ENCODE assay signal across 37 cellular contexts in the genomic region with DNA sequence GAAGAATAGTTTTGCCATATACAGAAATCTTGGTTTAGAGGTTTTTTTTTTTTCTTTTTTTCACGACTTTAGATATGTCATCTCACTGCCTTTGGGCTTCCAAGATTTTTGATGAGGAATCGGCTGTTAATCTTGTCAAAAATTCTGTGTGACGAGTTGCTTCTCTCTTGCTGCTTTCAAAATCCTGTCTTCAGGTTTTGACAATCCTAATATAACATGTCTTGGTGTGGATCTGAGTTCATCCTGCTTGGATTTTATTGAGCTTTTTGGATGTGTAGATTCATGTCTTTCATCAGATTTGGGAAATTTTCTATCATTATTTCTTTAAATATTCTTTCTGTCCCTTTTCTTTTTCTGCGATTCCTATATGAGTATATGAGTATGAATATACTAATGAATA.
"Had no signal": no experiment of that assay in that cellular context is flagged by ENCODE, and none has a peak within 500 bp of the region (broad histone marks: within the 10 kb centered on the region; RNA-seq: fewer than 3 reads in every experiment).

No MANE protein-coding gene starts in this region.

- ATAC-seq: activated CD8-positive, alpha-beta T cell treated with anti-CD3 and anti-CD28 coated beads for 36 hours; activated naive CD4-positive, alpha-beta T cell treated with anti-CD3 and anti-CD28 coated beads, Interleukin-2, amount 50 U/mL, for 72 hours; activated T-cell treated with anti-CD3 and anti-CD28 coated beads, Interleukin-2, amount 50 U/mL, for 4 hours; activated T-cell treated with anti-CD3 and anti-CD28 coated beads, Interleukin-2, amount 50 U/mL, for 72 hours; activated T-helper 17 cell treated with anti-CD3 and anti-CD28 coated beads, Interleukin-2, amount 50 U/mL, for 72 hours had no signal

- H3K4me1 Mint-ChIP-seq: activated B cell treated with CpG ODN at 0.5 μM for 24 hours; brain; central memory CD8-positive, alpha-beta T cell had no signal

- H3K4me3 Mint-ChIP-seq: activated B cell treated with CpG ODN at 0.5 μM for 24 hours; activated CD4-positive, alpha-beta memory T cell treated with anti-CD3 and anti-CD28 coated beads for 36 hours; activated CD8-positive, alpha-beta T cell treated with anti-CD3 and anti-CD28 coated beads for 36 hours; activated naive CD4-positive, alpha-beta T cell treated with anti-CD3 and anti-CD28 coated beads for 36 hours; activated naive CD8-positive, alpha-beta T cell treated with anti-CD3 and anti-CD28 coated beads for 36 hours; activated T-cell treated with anti-CD3 and anti-CD28 coated beads, Interleukin-2, amount 50 U/mL, for 4 hours; activated T-cell treated with anti-CD3 and anti-CD28 coated beads, Interleukin-2, amount 50 U/mL, for 72 hours; activated T-helper 1 cell treated with anti-CD3 and anti-CD28 coated beads, Interleukin-12 subunit alpha, Interleukin-12 subunit beta, Interleukin-2, Interleukin-4 antibody, amounts not matched to agents 30 ng/mL and 10 ng/mL and 1 ng/mL, durations not matched to agents 14 hours and 24 hours and 36 hours; activated T-helper 17 cell treated with anti-CD3 and anti-CD28 coated beads, Interleukin-2, amount 50 U/mL, for 72 hours; brain; central memory CD8-positive, alpha-beta T cell; T-helper 1 cell treated with Interleukin-12 subunit alpha and Interleukin-12 subunit beta and Interleukin-4 antibody, amounts not matched to agents 30 μg/mL and 1 μg/mL, for 36 hours; T-helper 2 cell treated with Interferon-gamma antibody and Interleukin-4, amounts not matched to agents 5 μg/mL and 100 μg/mL, for 36 hours had no signal

- H3K4me3 ChIP-seq: ascending aorta, cardiac muscle cell had no signal

- H3K27me3 Mint-ChIP-seq: activated B cell treated with CpG ODN at 0.5 μM for 24 hours; activated CD4-positive, alpha-beta memory T cell treated with anti-CD3 and anti-CD28 coated beads for 36 hours; activated CD8-positive, alpha-beta T cell treated with anti-CD3 and anti-CD28 coated beads for 36 hours; activated naive CD8-positive, alpha-beta T cell treated with anti-CD3 and anti-CD28 coated beads for 36 hours; activated T-helper 17 cell treated with anti-CD3 and anti-CD28 coated beads, Interleukin-2, amount 50 U/mL, for 72 hours; brain; central memory CD8-positive, alpha-beta T cell had no signal

- H3K36me3 ChIP-seq: cardiac muscle cell had no signal

- H3K27ac Mint-ChIP-seq: activated B cell treated with CpG ODN at 0.5 μM for 24 hours; activated CD4-positive, alpha-beta memory T cell treated with anti-CD3 and anti-CD28 coated beads for 36 hours; activated CD8-positive, alpha-beta T cell treated with anti-CD3 and anti-CD28 coated beads for 36 hours; activated naive CD4-positive, alpha-beta T cell treated with anti-CD3 and anti-CD28 coated beads for 36 hours; activated naive CD4-positive, alpha-beta T cell treated with anti-CD3 and anti-CD28 coated beads, Interleukin-2, amount 50 U/mL, for 72 hours; activated naive CD8-positive, alpha-beta T cell treated with anti-CD3 and anti-CD28 coated beads for 36 hours; activated T-helper 1 cell treated with anti-CD3 and anti-CD28 coated beads, Interleukin-12 subunit alpha, Interleukin-12 subunit beta, Interleukin-2, Interleukin-4 antibody, amounts not matched to agents 30 ng/mL and 10 ng/mL and 1 ng/mL, durations not matched to agents 14 hours and 24 hours and 36 hours; activated T-helper 17 cell treated with anti-CD3 and anti-CD28 coated beads, Interleukin-2, amount 50 U/mL, for 72 hours; brain; T-helper 1 cell treated with Interleukin-12 subunit alpha and Interleukin-12 subunit beta and Interleukin-4 antibody, amounts not matched to agents 30 μg/mL and 1 μg/mL, for 36 hours; T-helper 2 cell treated with Interferon-gamma antibody and Interleukin-4, amounts not matched to agents 5 μg/mL and 100 μg/mL, for 36 hours had no signal

- DNase-seq: activated B cell treated with CpG ODN at 0.5 μM for 24 hours; activated CD4-positive, alpha-beta memory T cell treated with anti-CD3 and anti-CD28 coated beads for 36 hours; activated CD4-positive, alpha-beta T cell treated with anti-CD3 and anti-CD28 coated beads for 4 hours; activated CD4-positive, alpha-beta T cell treated with anti-CD3 and anti-CD28 coated beads, Interleukin-2, amount 50 U/mL, for 1 hour; activated CD4-positive, alpha-beta T cell treated with anti-CD3 and anti-CD28 coated beads, Interleukin-2, amount 50 U/mL, for 4 hours; activated CD4-positive, CD25-positive, alpha-beta regulatory T cell treated with anti-CD3 and anti-CD28 coated beads, Interleukin-2, amount 50 U/mL, for 72 hours; activated CD8-positive, alpha-beta memory T cell treated with anti-CD3 and anti-CD28 coated beads, Interleukin-2, amount 50 U/mL, for 4 hours; activated CD8-positive, alpha-beta T cell treated with anti-CD3 and anti-CD28 coated beads for 36 hours; activated effector memory CD4-positive, alpha-beta T cell treated with anti-CD3 and anti-CD28 coated beads, Interleukin-2, amount 50 U/mL, for 16 hours; activated gamma-delta T cell treated with Interleukin-2 at 50 U/mL for 16 hours; activated naive CD4-positive, alpha-beta T cell; activated naive CD4-positive, alpha-beta T cell treated with anti-CD3 and anti-CD28 coated beads for 36 hours; activated naive CD4-positive, alpha-beta T cell treated with anti-CD3 and anti-CD28 coated beads, Interleukin-2, amount 50 U/mL, for 16 hours; activated naive CD8-positive, alpha-beta T cell treated with anti-CD3 and anti-CD28 coated beads for 36 hours; activated T-cell treated with anti-CD3 and anti-CD28 coated beads for 4 hours; activated T-cell treated with anti-CD3 and anti-CD28 coated beads, Interleukin-2, amount 50 U/mL, for 1 hour; activated T-cell treated with anti-CD3 and anti-CD28 coated beads, Interleukin-2, amount 50 U/mL, for 4 hours; activated T-cell treated with anti-CD3 and anti-CD28 coated beads, Interleukin-2, amount 50 U/mL, for 72 hours; amygdala; anterior cingulate cortex; caudate nucleus; cerebellar nuclear complex; T-helper 1 cell; T-helper 2 cell; T-helper 9 cell; WERI-Rb-1 had no signal

- FAIRE-seq: bronchial epithelial cell, TTC549 had no signal

- H3K27me3 ChIP-seq: ascending aorta, cardiac muscle cell had no signal

- H3K4me1 ChIP-seq: ascending aorta had no signal

- H3K27ac ChIP-seq: ascending aorta, cardiac muscle cell, WERI-Rb-1 had no signal
